Comparison of ENCODE assay signal across 8 cellular contexts in genomic region chr5:97142521-97143254, GRCh38. TPM values are rescaled to one million over a fixed set of nuclear protein-coding genes. Genes with fewer than 3 reads are reported as not detected.
DNase-seq lines count a peak whose midpoint lies in the region; ATAC-seq and TF ChIP-seq lines count a peak whose summit lies in the region.

LIX1 (minus strand) TSS chr5:97142611; CDS start chr5:97142576, 35 bp downstream.

- H3K9me2 ChIP-seq in neural cell (ENCODE audit: insufficient read depth, low read length): no peaks in the 10 kb centered on the region

- H3K9me3 ChIP-seq in neural cell (ENCODE audit: low read length): no peaks in the 10 kb centered on the region

- peak; percentile 68 for ATAC-seq in HG02623 (IDR thresholded peaks at IDR 0.05; ENCODE audit: unreplicated experiment)

- H3K27me3 ChIP-seq in neural cell (ENCODE audit: insufficient read depth, low read depth, low read length): no peaks in the 10 kb centered on the region

- H3K9ac ChIP-seq in neural cell (ENCODE audit: low read length): peak within 1 kb of the TSS; percentile 10

- H3K79me2 ChIP-seq in neural cell (replicated peaks; ENCODE audit: insufficient read depth, low read length): peaks cover 20% of the 10 kb centered on the region

- H3K27ac ChIP-seq in neural cell (ENCODE audit: low read length): no peak within 1 kb of the TSS

- H3F3A ChIP-seq in neural cell (ENCODE audit: insufficient read depth, low read length, poor library complexity, severe bottlenecking): no peaks in the 10 kb centered on the region

- H3K4me2 ChIP-seq in neural cell (ENCODE audit: low read length): no peak within 1 kb of the TSS

- DNase-seq in AG10803 (ENCODE audit: low read depth): peak; percentile 28
- peak; percentile 21 for DNase-seq in NCI-H1092 treated with DMSO at 0.1 percent for 48 hours (lab: John Stamatoyannopoulos, UW)
- DNase-seq in UCSD-AML1 (lab: John Stamatoyannopoulos, UW; ENCODE audit: unreplicated experiment): peak; percentile 12
- DNase-seq in fibroblast of the aortic adventitia (ENCODE audit: low read depth): peak; percentile 39
- DNase-seq in GM19240 (ENCODE audit: insufficient read length, low spot score): no peak

- peak; percentile 80 for TF ChIP-seq RAD21 in neural cell (conservative IDR thresholded peaks at IDR 0.05)

- no peaks in the 10 kb centered on the region for H3K36me3 ChIP-seq in neural cell (ENCODE audit: insufficient read depth, low read length)

- TF ChIP-seq EP300 in neural cell (conservative IDR thresholded peaks at IDR 0.05; ENCODE audit: poor library complexity, severe bottlenecking): no peak

- H4K20me1 ChIP-seq in neural cell (ENCODE audit: insufficient read depth): no peaks in the 10 kb centered on the region

- TF ChIP-seq CTCF in AG10803 (conservative IDR thresholded peaks at IDR 0.05; ENCODE audit: low read length) (peak; percentile 61), GM12873 (IDR thresholded peaks at IDR 0.05; ENCODE audit: insufficient read depth, low read depth, low read length, missing control alignments) (peak; percentile 70), fibroblast of the aortic adventitia (IDR thresholded peaks at IDR 0.05; ENCODE audit: insufficient read depth, low read length) (peak; percentile 62), neural cell (IDR thresholded peaks at IDR 0.05; ENCODE audit: poor library complexity, severe bottlenecking) (peak; percentile 79)

- no peak within 1 kb of the TSS for H2AFZ ChIP-seq in neural cell (ENCODE audit: low read depth, low read length)

- no peak within 1 kb of the TSS for H3K4me3 ChIP-seq in AG10803 (ENCODE audit: low read length)
- no peak within 1 kb of the TSS for H3K4me3 ChIP-seq in fibroblast of the aortic adventitia (ENCODE audit: low read depth, low read length)
- peak within 1 kb of the TSS; percentile 51 for H3K4me3 ChIP-seq in neural cell (ENCODE audit: low read length)

TF ChIP-seq in neural cell, 6 proteins besides CTCF, POLR2A, EP300 and RAD21:
- TF ChIP-seq REST (IDR thresholded peaks at IDR 0.05; ENCODE audit: borderline replicate concordance): peak; percentile 57
- TF ChIP-seq POLR2AphosphoS5 (IDR thresholded peaks at IDR 0.05): peak; percentile 10
- TF ChIP-seq SMC3 (conservative IDR thresholded peaks at IDR 0.05; ENCODE audit: poor library complexity): peak; percentile 77
- no peak for TF ChIP-seq MXI1 (conservative IDR thresholded peaks at IDR 0.05; ENCODE audit: poor library complexity, severe bottlenecking)
- TF ChIP-seq EZH2 (IDR thresholded peaks at IDR 0.05; ENCODE audit: borderline replicate concordance, insufficient read depth, low read length, poor library complexity, severe bottlenecking): no peak
- TF ChIP-seq TAF1 (IDR thresholded peaks at IDR 0.05; ENCODE audit: low read depth): no peak

RNA-seq across cellular contexts. Expression of gene LIX1, which starts in this region (rescaled TPM):
- total RNA-seq in fibroblast of the aortic adventitia (ENCODE audit: low replicate concordance): not detected in 2 replicates
- polyA plus RNA-seq in neural cell: 1.1 and 1.9 TPM in 2 replicates
- polyA minus RNA-seq in neural cell: 1.2 and 2.0 TPM in 2 replicates

Comparison
In these comparisons a context has a peak if more than half of its experiments do, and no peak if none do; other contexts are left out.
1. Peak in DNase-seq in fibroblast of the aortic adventitia; RNA of the gene not detected or under 1 TPM.